33 cellular contexts compared by ENCODE assay signal in the genomic region with DNA sequence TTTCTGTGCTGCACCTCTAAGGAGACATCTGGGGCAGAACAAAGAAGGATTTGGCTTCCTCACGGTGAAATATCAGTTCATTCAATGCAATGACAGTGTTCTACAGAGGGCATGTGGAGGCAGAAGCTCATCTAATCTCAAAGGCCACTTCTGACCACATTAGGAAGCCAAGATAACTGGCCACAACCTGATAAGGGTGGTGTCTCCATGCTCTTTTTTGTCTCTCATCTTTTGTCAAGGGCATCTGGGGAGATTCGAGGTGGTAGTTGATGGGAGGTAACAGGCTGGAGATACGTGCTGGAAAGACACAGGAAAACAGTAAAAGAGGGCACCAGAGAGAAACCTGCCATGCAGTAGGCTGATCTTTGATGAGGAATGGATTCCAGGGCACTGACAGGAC.
"Had no signal": no experiment of that assay in that cellular context is flagged by ENCODE, and none has a peak within 500 bp of the region (broad histone marks: within the 10 kb centered on the region; RNA-seq: fewer than 3 reads in every experiment).

No MANE protein-coding gene starts in this region.

- H3K9me3 ChIP-seq: adrenal gland, colonic mucosa had no signal

- FAIRE-seq: TTC549 had no signal

- H3K4me1 ChIP-seq: adrenal gland, ascending aorta, breast epithelium, colonic mucosa, heart right ventricle had no signal

- DNase-seq: activated B cell treated with CpG ODN at 0.5 μM for 24 hours; activated CD4-positive, alpha-beta memory T cell treated with anti-CD3 and anti-CD28 coated beads for 36 hours; activated CD4-positive, alpha-beta T cell treated with anti-CD3 and anti-CD28 coated beads for 36 hours; activated CD4-positive, alpha-beta T cell treated with anti-CD3 and anti-CD28 coated beads, Interleukin-2, amount 10 ng/mL, durations not matched to agents 24 days and 14 days; activated CD8-positive, alpha-beta memory T cell treated with anti-CD3 and anti-CD28 coated beads, Interleukin-2, amount 10 ng/mL, durations not matched to agents 7 days and 5 days; activated CD8-positive, alpha-beta memory T cell treated with anti-CD3 and anti-CD28 coated beads, Interleukin-2, amount 50 U/mL, for 4 hours; activated CD8-positive, alpha-beta T cell treated with anti-CD3 and anti-CD28 coated beads, Interleukin-2, amount 10 ng/mL, durations not matched to agents 7 days and 5 days; activated effector memory CD4-positive, alpha-beta T cell treated with anti-CD3 and anti-CD28 coated beads, Interleukin-2, amount 50 U/mL, for 16 hours; activated naive CD4-positive, alpha-beta T cell treated with anti-CD3 and anti-CD28 coated beads for 36 hours; activated naive CD8-positive, alpha-beta T cell treated with anti-CD3 and anti-CD28 coated beads for 36 hours; activated naive CD8-positive, alpha-beta T cell treated with anti-CD3 and anti-CD28 coated beads, Interleukin-2, amount 50 U/mL, for 24 hours; activated T-cell treated with anti-CD3 and anti-CD28 coated beads, Interleukin-2, amount 50 U/mL, for 1 hour; activated T-cell treated with anti-CD3 and anti-CD28 coated beads, Interleukin-2, amount 50 U/mL, for 48 hours; adrenal gland; amygdala; central memory CD4-positive, alpha-beta T cell; cerebellar nuclear complex; colonic mucosa; effector CD8-positive, alpha-beta T cell; foreskin melanocyte; heart right ventricle; T-helper 2 cell had no signal

- H3K4me3 ChIP-seq: adrenal gland, ascending aorta, breast epithelium, cardiac muscle cell, colonic mucosa, gastroesophageal sphincter, heart right ventricle, hepatocyte had no signal

- H3K9me3 Mint-ChIP-seq: activated CD4-positive, alpha-beta T cell treated with anti-CD3 and anti-CD28 coated beads, Interleukin-2, amount 10 ng/mL, durations not matched to agents 24 days and 14 days; activated T-helper 1 cell treated with anti-CD3 and anti-CD28 coated beads, Interleukin-12 subunit alpha, Interleukin-12 subunit beta, Interleukin-2, Interleukin-4 antibody, amounts not matched to agents 30 ng/mL and 10 ng/mL and 1 ng/mL, durations not matched to agents 14 hours and 24 hours and 36 hours; activated T-helper 2 cell treated with anti-CD3 and anti-CD28 coated beads, Interferon-gamma antibody, Interleukin-2, Interleukin-4, amounts not matched to agents 10 μg/mL and 5 μg/mL and 100 μg/mL, durations not matched to agents 14 hours and 24 hours and 36 hours had no signal

- H3K27ac ChIP-seq: adrenal gland, ascending aorta, breast epithelium, cardiac muscle cell, colonic mucosa, gastroesophageal sphincter, heart right ventricle, hepatocyte, VCaP had no signal

- H3K36me3 ChIP-seq: adrenal gland, ascending aorta, breast epithelium, cardiac muscle cell, colonic mucosa, gastroesophageal sphincter, heart right ventricle had no signal

- H3K36me3 Mint-ChIP-seq: activated CD4-positive, alpha-beta memory T cell treated with anti-CD3 and anti-CD28 coated beads for 36 hours; activated CD8-positive, alpha-beta memory T cell treated with anti-CD3 and anti-CD28 coated beads, Interleukin-2, amount 10 ng/mL, durations not matched to agents 7 days and 5 days; activated naive CD4-positive, alpha-beta T cell treated with anti-CD3 and anti-CD28 coated beads, Interleukin-2, amount 50 U/mL, for 24 hours; activated naive CD8-positive, alpha-beta T cell treated with anti-CD3 and anti-CD28 coated beads for 36 hours; brain had no signal

- H3K27me3 ChIP-seq: adrenal gland, ascending aorta, breast epithelium, cardiac muscle cell, colonic mucosa, gastroesophageal sphincter, heart right ventricle, hepatocyte had no signal

- H3K4me1 Mint-ChIP-seq: activated B cell treated with CpG ODN at 0.5 μM for 24 hours; activated CD4-positive, alpha-beta T cell treated with anti-CD3 and anti-CD28 coated beads for 36 hours; activated CD4-positive, alpha-beta T cell treated with anti-CD3 and anti-CD28 coated beads, Interleukin-2, amount 10 ng/mL, durations not matched to agents 24 days and 14 days; activated CD8-positive, alpha-beta memory T cell treated with anti-CD3 and anti-CD28 coated beads, Interleukin-2, amount 10 ng/mL, durations not matched to agents 7 days and 5 days; activated naive CD4-positive, alpha-beta T cell treated with anti-CD3 and anti-CD28 coated beads, Interleukin-2, amount 50 U/mL, for 24 hours; activated naive CD8-positive, alpha-beta T cell treated with anti-CD3 and anti-CD28 coated beads for 36 hours; activated naive CD8-positive, alpha-beta T cell treated with anti-CD3 and anti-CD28 coated beads, Interleukin-2, amount 50 U/mL, for 24 hours had no signal

- H3K27ac Mint-ChIP-seq: activated B cell treated with CpG ODN at 0.5 μM for 24 hours; activated CD4-positive, alpha-beta memory T cell treated with anti-CD3 and anti-CD28 coated beads for 36 hours; activated CD4-positive, alpha-beta T cell treated with anti-CD3 and anti-CD28 coated beads for 36 hours; activated CD4-positive, alpha-beta T cell treated with anti-CD3 and anti-CD28 coated beads, Interleukin-2, amount 10 ng/mL, durations not matched to agents 24 days and 14 days; activated CD8-positive, alpha-beta memory T cell treated with anti-CD3 and anti-CD28 coated beads, Interleukin-2, amount 10 ng/mL, durations not matched to agents 7 days and 5 days; activated CD8-positive, alpha-beta T cell treated with anti-CD3 and anti-CD28 coated beads, Interleukin-2, amount 10 ng/mL, durations not matched to agents 7 days and 5 days; activated naive CD4-positive, alpha-beta T cell treated with anti-CD3 and anti-CD28 coated beads for 36 hours; activated naive CD4-positive, alpha-beta T cell treated with anti-CD3 and anti-CD28 coated beads, Interleukin-2, amount 50 U/mL, for 24 hours; activated naive CD8-positive, alpha-beta T cell treated with anti-CD3 and anti-CD28 coated beads for 36 hours; activated naive CD8-positive, alpha-beta T cell treated with anti-CD3 and anti-CD28 coated beads, Interleukin-2, amount 50 U/mL, for 24 hours; activated T-helper 1 cell treated with anti-CD3 and anti-CD28 coated beads, Interleukin-12 subunit alpha, Interleukin-12 subunit beta, Interleukin-2, Interleukin-4 antibody, amounts not matched to agents 30 ng/mL and 10 ng/mL and 1 ng/mL, durations not matched to agents 14 hours and 24 hours and 36 hours; activated T-helper 2 cell treated with anti-CD3 and anti-CD28 coated beads, Interferon-gamma antibody, Interleukin-2, Interleukin-4, amounts not matched to agents 10 μg/mL and 5 μg/mL and 100 μg/mL, durations not matched to agents 14 hours and 24 hours and 36 hours; brain had no signal

- H3K4me3 Mint-ChIP-seq: activated B cell treated with CpG ODN at 0.5 μM for 24 hours; activated CD4-positive, alpha-beta memory T cell treated with anti-CD3 and anti-CD28 coated beads for 36 hours; activated CD4-positive, alpha-beta T cell treated with anti-CD3 and anti-CD28 coated beads for 36 hours; activated CD4-positive, alpha-beta T cell treated with anti-CD3 and anti-CD28 coated beads, Interleukin-2, amount 10 ng/mL, durations not matched to agents 24 days and 14 days; activated CD8-positive, alpha-beta memory T cell treated with anti-CD3 and anti-CD28 coated beads, Interleukin-2, amount 10 ng/mL, durations not matched to agents 7 days and 5 days; activated CD8-positive, alpha-beta T cell treated with anti-CD3 and anti-CD28 coated beads, Interleukin-2, amount 10 ng/mL, durations not matched to agents 7 days and 5 days; activated naive CD4-positive, alpha-beta T cell treated with anti-CD3 and anti-CD28 coated beads for 36 hours; activated naive CD4-positive, alpha-beta T cell treated with anti-CD3 and anti-CD28 coated beads, Interleukin-2, amount 50 U/mL, for 24 hours; activated naive CD8-positive, alpha-beta T cell treated with anti-CD3 and anti-CD28 coated beads for 36 hours; activated naive CD8-positive, alpha-beta T cell treated with anti-CD3 and anti-CD28 coated beads, Interleukin-2, amount 50 U/mL, for 24 hours; activated T-helper 1 cell treated with anti-CD3 and anti-CD28 coated beads, Interleukin-12 subunit alpha, Interleukin-12 subunit beta, Interleukin-2, Interleukin-4 antibody, amounts not matched to agents 30 ng/mL and 10 ng/mL and 1 ng/mL, durations not matched to agents 14 hours and 24 hours and 36 hours; brain had no signal
